ENCODE assay signal across 24 cellular contexts in genomic region chr1:17093822-17094393, GRCh38. TPM values are rescaled to one million over a fixed set of nuclear protein-coding genes. Genes with fewer than 3 reads are reported as not detected.
"Had no signal": no experiment of that assay in that cellular context is flagged by ENCODE, and none has a peak within 500 bp of the region (broad histone marks: within the 10 kb centered on the region; RNA-seq: fewer than 3 reads in every experiment).

No MANE protein-coding gene starts in this region.

- H3K36me3 Mint-ChIP-seq: activated naive CD8-positive, alpha-beta T cell treated with anti-CD3 and anti-CD28 coated beads, Interleukin-2, amount 10 ng/mL, durations not matched to agents 7 days and 5 days had no signal

- H3K9me3 ChIP-seq: prostate gland, thyroid gland had no signal

- H3K36me3 ChIP-seq: prostate gland, thyroid gland had no signal

- DNase-seq: activated CD4-positive, alpha-beta T cell treated with anti-CD3 and anti-CD28 coated beads, Interleukin-2, amount 10 ng/mL, durations not matched to agents 7 days and 5 days; activated CD8-positive, alpha-beta T cell treated with anti-CD3 and anti-CD28 coated beads, Interleukin-2, amount 10 ng/mL, durations not matched to agents 7 days and 5 days; activated naive CD4-positive, alpha-beta T cell treated with Interleukin-2 at 50 U/mL for 16 hours; activated naive CD8-positive, alpha-beta T cell treated with anti-CD3 and anti-CD28 coated beads, Interleukin-2, amount 10 ng/mL, durations not matched to agents 7 days and 5 days; activated T-cell treated with anti-CD3 and anti-CD28 coated beads, Interleukin-2, amount 50 U/mL, for 24 hours; cerebellar nuclear complex; dermis blood vessel endothelial cell; glutamatergic neuron; hippocampal formation; midbrain; right cardiac atrium; stimulated activated CD4-positive, alpha-beta T cell treated with anti-CD3 and anti-CD28 coated beads, Interleukin-4, amount 100 ng/mL, for 1 hour; thyroid gland had no signal

- H3K27ac ChIP-seq: foreskin keratinocyte, prostate gland, skin epidermis, thyroid gland had no signal

- H3K4me1 Mint-ChIP-seq: activated CD4-positive, alpha-beta T cell treated with anti-CD3 and anti-CD28 coated beads, Interleukin-2, amount 10 ng/mL, durations not matched to agents 7 days and 5 days; activated naive CD8-positive, alpha-beta T cell treated with anti-CD3 and anti-CD28 coated beads, Interleukin-2, amount 10 ng/mL, durations not matched to agents 7 days and 5 days had no signal

- H3K27me3 Mint-ChIP-seq: activated CD4-positive, alpha-beta T cell treated with anti-CD3 and anti-CD28 coated beads, Interleukin-2, amount 10 ng/mL, durations not matched to agents 7 days and 5 days; activated T-cell treated with anti-CD3 and anti-CD28 coated beads, Interleukin-2, amount 50 U/mL, for 24 hours had no signal

- H3K9me3 Mint-ChIP-seq: activated CD4-positive, alpha-beta T cell treated with anti-CD3 and anti-CD28 coated beads, Interleukin-2, amount 10 ng/mL, durations not matched to agents 7 days and 5 days; activated naive CD8-positive, alpha-beta T cell treated with anti-CD3 and anti-CD28 coated beads, Interleukin-2, amount 10 ng/mL, durations not matched to agents 7 days and 5 days; activated T-cell treated with anti-CD3 and anti-CD28 coated beads, Interleukin-2, amount 50 U/mL, for 24 hours; activated T-helper 2 cell treated with anti-CD3 and anti-CD28 coated beads, Interferon-gamma antibody, Interleukin-2, Interleukin-4, amounts not matched to agents 10 μg/mL and 5 μg/mL and 100 μg/mL, durations not matched to agents 14 hours and 24 hours and 36 hours; T-helper 1 cell treated with Interleukin-12 subunit alpha and Interleukin-12 subunit beta and Interleukin-4 antibody, amounts not matched to agents 30 μg/mL and 1 μg/mL, for 36 hours had no signal

- H3K4me3 Mint-ChIP-seq: activated CD4-positive, alpha-beta T cell treated with anti-CD3 and anti-CD28 coated beads, Interleukin-2, amount 10 ng/mL, durations not matched to agents 7 days and 5 days; activated CD8-positive, alpha-beta T cell treated with anti-CD3 and anti-CD28 coated beads, Interleukin-2, amount 10 ng/mL, durations not matched to agents 7 days and 5 days; activated naive CD8-positive, alpha-beta T cell treated with anti-CD3 and anti-CD28 coated beads, Interleukin-2, amount 10 ng/mL, durations not matched to agents 7 days and 5 days; activated T-cell treated with anti-CD3 and anti-CD28 coated beads, Interleukin-2, amount 50 U/mL, for 24 hours; brain; nephron; T-helper 1 cell treated with Interleukin-12 subunit alpha and Interleukin-12 subunit beta and Interleukin-4 antibody, amounts not matched to agents 30 μg/mL and 1 μg/mL, for 36 hours had no signal

- ATAC-seq: activated CD4-positive, CD25-positive, alpha-beta regulatory T cell treated with anti-CD3 and anti-CD28 coated beads, Interleukin-2, amount 50 U/mL, for 24 hours; activated CD8-positive, alpha-beta T cell treated with anti-CD3 and anti-CD28 coated beads, Interleukin-2, amount 10 ng/mL, durations not matched to agents 7 days and 5 days; left lobe of liver; right cardiac atrium had no signal

- H3K4me1 ChIP-seq: prostate gland, thyroid gland had no signal

- FAIRE-seq: islet of Langerhans had no signal

- H3K27me3 ChIP-seq: foreskin keratinocyte, thyroid gland had no signal

- H3K27ac Mint-ChIP-seq: activated CD4-positive, alpha-beta T cell treated with anti-CD3 and anti-CD28 coated beads, Interleukin-2, amount 10 ng/mL, durations not matched to agents 7 days and 5 days; activated CD8-positive, alpha-beta T cell treated with anti-CD3 and anti-CD28 coated beads, Interleukin-2, amount 10 ng/mL, durations not matched to agents 7 days and 5 days; activated naive CD8-positive, alpha-beta T cell treated with anti-CD3 and anti-CD28 coated beads, Interleukin-2, amount 10 ng/mL, durations not matched to agents 7 days and 5 days; activated T-cell treated with anti-CD3 and anti-CD28 coated beads, Interleukin-2, amount 50 U/mL, for 24 hours; activated T-helper 2 cell treated with anti-CD3 and anti-CD28 coated beads, Interferon-gamma antibody, Interleukin-2, Interleukin-4, amounts not matched to agents 10 μg/mL and 5 μg/mL and 100 μg/mL, durations not matched to agents 14 hours and 24 hours and 36 hours; brain; nephron; T-helper 1 cell treated with Interleukin-12 subunit alpha and Interleukin-12 subunit beta and Interleukin-4 antibody, amounts not matched to agents 30 μg/mL and 1 μg/mL, for 36 hours had no signal

- H3K4me3 ChIP-seq: prostate gland, skin epidermis, thyroid gland had no signal

RNA-seq across cellular contexts. Expression of gene PADI2, which starts 25.3 kb away (rescaled TPM):
- total RNA-seq: activated CD8-positive, alpha-beta T cell treated with anti-CD3 and anti-CD28 coated beads, Interleukin-2, amount 10 ng/mL, durations not matched to agents 7 days and 5 days; fibroblast of lung had no signal
